8 cellular contexts compared by ENCODE assay signal in genomic region chr2:172704072-172704936, GRCh38.
DNase-seq lines count a peak whose midpoint lies in the region; ATAC-seq, FAIRE-seq and TF ChIP-seq lines count a peak whose summit lies in the region.

No MANE protein-coding gene starts in this region.

- TF ChIP-seq CTCF in D721Med (IDR thresholded peaks at IDR 0.05; ENCODE audit: insufficient read depth, missing control alignments): peak; percentile 43

- DNase-seq in D721Med (ENCODE audit: insufficient read length, low spot score): peak; percentile 21
- peak; percentile 47 for DNase-seq in HuH-7.5 (ENCODE audit: low spot score)
- peak; percentile 31 for DNase-seq in SKM-1 treated with dmso at 0.1 percent for 144 hours (lab: John Stamatoyannopoulos, UW; ENCODE audit: unreplicated experiment)
- DNase-seq in iPS-NIHi7 (ENCODE audit: extremely low spot score): peak; percentile 63
- no peak for DNase-seq in stimulated activated CD4-positive, alpha-beta T cell treated with anti-CD3 and anti-CD28 coated beads, Interleukin-1b, Interleukin-23, amount 100 ng/mL, for 48 hours
- no peak for DNase-seq in activated naive CD4-positive, alpha-beta T cell treated with anti-CD3 and anti-CD28 coated beads, Interleukin-2, amount 10 ng/mL, durations not matched to agents 7 days and 5 days

- no peaks in the 10 kb centered on the region for H3K9me3 Mint-ChIP-seq in activated naive CD4-positive, alpha-beta T cell treated with anti-CD3 and anti-CD28 coated beads, Interleukin-2, amount 10 ng/mL, durations not matched to agents 7 days and 5 days

- CTCF ChIA-PET in activated naive CD4-positive, alpha-beta T cell treated with anti-CD3 and anti-CD28 coated beads, Interleukin-2, amount 10 ng/mL, durations not matched to agents 7 days and 5 days (lab: Charles Lee): interaction anchor here (1.2 kb wide), 1 partner anchor 9 kb away, joined by 4 read pairs; no protein-coding TSS in a partner anchor

- no peak overlapping the region for H3K27ac Mint-ChIP-seq in activated naive CD4-positive, alpha-beta T cell treated with anti-CD3 and anti-CD28 coated beads, Interleukin-2, amount 10 ng/mL, durations not matched to agents 7 days and 5 days

- no peaks in the 10 kb centered on the region for H3K36me3 Mint-ChIP-seq in activated naive CD4-positive, alpha-beta T cell treated with anti-CD3 and anti-CD28 coated beads, Interleukin-2, amount 10 ng/mL, durations not matched to agents 7 days and 5 days

- no peak overlapping the region for H3K4me3 Mint-ChIP-seq in activated naive CD4-positive, alpha-beta T cell treated with anti-CD3 and anti-CD28 coated beads, Interleukin-2, amount 10 ng/mL, durations not matched to agents 7 days and 5 days

- no peak for FAIRE-seq in D721Med (lab: Jason Lieb, UNC)

- no peaks in the 10 kb centered on the region for H3K4me1 Mint-ChIP-seq in activated naive CD4-positive, alpha-beta T cell treated with anti-CD3 and anti-CD28 coated beads, Interleukin-2, amount 10 ng/mL, durations not matched to agents 7 days and 5 days

- peaks cover 21% of the 10 kb centered on the region for H3K27me3 Mint-ChIP-seq in activated naive CD4-positive, alpha-beta T cell treated with anti-CD3 and anti-CD28 coated beads, Interleukin-2, amount 10 ng/mL, durations not matched to agents 7 days and 5 days

- ATAC-seq in GM18870 (IDR thresholded peaks at IDR 0.05; ENCODE audit: unreplicated experiment): no peak
- no peak for ATAC-seq in HG02840 (IDR thresholded peaks at IDR 0.05; ENCODE audit: low FRiP score, unreplicated experiment)

Comparison
In these comparisons a context has a peak if more than half of its experiments do, and no peak if none do; other contexts are left out.
1. DNase-seq: peak in D721Med (single experiment), HuH-7.5 (single experiment), SKM-1 treated with dmso at 0.1 percent for 144 hours (single experiment) and iPS-NIHi7 (single experiment); none in stimulated activated CD4-positive, alpha-beta T cell treated with anti-CD3 and anti-CD28 coated beads, Interleukin-1b, Interleukin-23, amount 100 ng/mL, for 48 hours (single experiment) and activated naive CD4-positive, alpha-beta T cell treated with anti-CD3 and anti-CD28 coated beads, Interleukin-2, amount 10 ng/mL, durations not matched to agents 7 days and 5 days (single experiment).